In genomic region chr1:110280804-110281203, GRCh38 we compare ENCODE assay signal across 19 cellular contexts.
"Had no signal": no experiment of that assay in that cellular context is flagged by ENCODE, and none has a peak within 500 bp of the region (broad histone marks: within the 10 kb centered on the region; RNA-seq: fewer than 3 reads in every experiment).

No MANE protein-coding gene starts in this region.

- H3K27ac ChIP-seq: KMS-11, SJSA1, SK-N-MC had no signal

- H3K4me3 ChIP-seq: SJSA1, SK-N-MC had no signal

- H3K4me2 ChIP-seq: KMS-11 had no signal

- H3K9ac ChIP-seq: KMS-11 had no signal

- H3K36me3 ChIP-seq: SJSA1 had no signal

- H3K9me3 ChIP-seq: SJSA1 had no signal

- DNase-seq: Kasumi-1, MM.1S, NCI-H1092 treated with DMSO at 0.1 percent for 48 hours, NCI-H1436, NCI-H187, NCI-H2029, NCI-H2081 treated with DMSO at 0.1 percent for 48 hours, NCI-H2171, NCI-H226, NCI-H446, NCI-H510A, NCI-H524 treated with DMSO at 0.1 percent for 48 hours, NCI-H774, Right ventricle myocardium superior, RPMI8226, SIG-M5 had no signal

- H3K4me1 ChIP-seq: SJSA1 had no signal
